Comparison of ENCODE assay signal across 8 cellular contexts in the genomic region with DNA sequence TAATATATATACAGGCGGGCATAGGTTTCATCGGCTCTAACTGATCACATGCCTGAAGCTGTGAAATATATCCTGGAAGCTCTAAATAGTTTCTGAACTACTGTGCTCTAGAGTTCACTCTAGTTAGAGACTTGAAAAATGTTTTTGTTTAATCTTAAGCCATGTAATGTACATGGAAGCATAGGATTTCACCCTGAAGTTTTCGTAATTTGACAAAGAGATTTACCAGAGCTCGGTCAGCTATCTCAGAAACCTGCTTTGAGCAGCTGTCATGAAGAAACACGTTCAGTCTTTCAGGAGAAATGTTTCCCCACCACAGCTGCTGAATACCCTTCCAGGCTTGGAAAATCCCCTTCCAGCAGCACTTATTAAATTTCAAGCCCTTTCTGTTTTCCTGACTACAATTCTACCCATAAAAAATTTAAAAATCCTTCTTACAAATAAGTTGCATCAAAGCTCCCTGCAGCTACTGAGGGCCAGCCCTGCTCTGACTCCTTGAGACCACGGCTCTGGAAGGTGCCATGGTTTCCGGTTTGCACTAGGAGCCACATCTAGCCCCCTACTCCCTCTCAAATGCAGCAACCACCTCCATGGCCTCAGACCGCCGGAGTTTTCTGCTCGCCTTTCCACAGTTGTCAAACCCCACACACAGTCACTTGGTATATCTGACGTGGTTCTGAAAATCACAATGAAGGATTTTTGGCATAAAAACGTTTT. TPM values are rescaled to one million over a fixed set of nuclear protein-coding genes. Genes with fewer than 3 reads are reported as not detected.
DNase-seq lines count a peak whose midpoint lies in the region; ATAC-seq lines count a peak whose summit lies in the region.

No MANE protein-coding gene starts in this region.

- H3K9me3 Mint-ChIP-seq in activated T-cell treated with anti-CD3 and anti-CD28 coated beads, Interleukin-2, amount 50 U/mL, for 4 hours = no peaks in the 10 kb centered on the region
- no peaks in the 10 kb centered on the region for H3K9me3 Mint-ChIP-seq in activated CD4-positive, alpha-beta memory T cell treated with anti-CD3 and anti-CD28 coated beads, Interleukin-2, amount 10 ng/mL, durations not matched to agents 7 days and 5 days
- H3K9me3 Mint-ChIP-seq in immature natural killer cell = no peaks in the 10 kb centered on the region

- ATAC-seq in activated T-cell treated with anti-CD3 and anti-CD28 coated beads, Interleukin-2, amount 50 U/mL, for 4 hours = peak in 1 of 2 donors; percentile 14
- no peak for ATAC-seq in HG03469 (IDR thresholded peaks at IDR 0.05; ENCODE audit: unreplicated experiment)

- CTCF ChIA-PET in activated CD4-positive, alpha-beta memory T cell treated with anti-CD3 and anti-CD28 coated beads, Interleukin-2, amount 10 ng/mL, durations not matched to agents 7 days and 5 days (lab: Charles Lee) = interaction anchor here (0.6 to 3.0 kb wide), 12 partner anchors 10 to 1313 kb away, joined by 3 to 23 read pairs (median 3); a partner anchor contains a TSS

- H3K27me3 Mint-ChIP-seq in activated T-cell treated with anti-CD3 and anti-CD28 coated beads, Interleukin-2, amount 50 U/mL, for 4 hours (ENCODE audit: low read depth) = no peaks in the 10 kb centered on the region
- no peaks in the 10 kb centered on the region for H3K27me3 Mint-ChIP-seq in activated CD4-positive, alpha-beta memory T cell treated with anti-CD3 and anti-CD28 coated beads, Interleukin-2, amount 10 ng/mL, durations not matched to agents 7 days and 5 days
- H3K27me3 Mint-ChIP-seq in immature natural killer cell (ENCODE audit: low read depth in 3 of 3) = peaks cover 7 to 12% (median 12%) of the 10 kb centered on the region in 3 donors

- DNase-seq in activated T-cell treated with anti-CD3 and anti-CD28 coated beads, Interleukin-2, amount 50 U/mL, for 4 hours = no peak
- DNase-seq in activated T-cell treated with anti-CD3 and anti-CD28 coated beads for 4 hours (no peak), immature natural killer cell (peak in 1 of 3 donors; percentile 8), AG08395 (ENCODE audit: low spot score) (no peak), head of caudate nucleus (no peak)
- no peak for DNase-seq in activated CD4-positive, alpha-beta memory T cell treated with anti-CD3 and anti-CD28 coated beads, Interleukin-2, amount 10 ng/mL, durations not matched to agents 7 days and 5 days

- H3K4me1 Mint-ChIP-seq in activated T-cell treated with anti-CD3 and anti-CD28 coated beads, Interleukin-2, amount 50 U/mL, for 4 hours (ENCODE audit: low read depth) = peaks cover 36% of the 10 kb centered on the region
- peaks cover 43% of the 10 kb centered on the region for H3K4me1 Mint-ChIP-seq in activated CD4-positive, alpha-beta memory T cell treated with anti-CD3 and anti-CD28 coated beads, Interleukin-2, amount 10 ng/mL, durations not matched to agents 7 days and 5 days
- peaks cover 30 to 31% of the 10 kb centered on the region in 2 donors for H3K4me1 Mint-ChIP-seq in immature natural killer cell

- POLR2A ChIA-PET in activated CD4-positive, alpha-beta memory T cell treated with anti-CD3 and anti-CD28 coated beads, Interleukin-2, amount 10 ng/mL, durations not matched to agents 7 days and 5 days (lab: Charles Lee) = interaction anchor here (0.8 to 4.0 kb wide), 14 partner anchors 8 to 1039 kb away, joined by 3 to 35 read pairs (median 4); a partner anchor contains a TSS

- peak overlapping the region; percentile 0 for H3K27ac ChIP-seq in temporal lobe (ENCODE audit: low read depth, low read length)

- H3K27ac Mint-ChIP-seq in activated CD4-positive, alpha-beta memory T cell treated with anti-CD3 and anti-CD28 coated beads, Interleukin-2, amount 10 ng/mL, durations not matched to agents 7 days and 5 days = peak overlapping the region; percentile 78
- peak overlapping the region; percentile 97 to 99 (median 98) for H3K27ac Mint-ChIP-seq in immature natural killer cell

- intact Hi-C loops in head of caudate nucleus (cut with DNase I) = no loop called here

- peak overlapping the region; percentile 74 for H3K4me3 Mint-ChIP-seq in activated T-cell treated with anti-CD3 and anti-CD28 coated beads, Interleukin-2, amount 50 U/mL, for 4 hours
- peak overlapping the region; percentile 43 for H3K4me3 Mint-ChIP-seq in activated CD4-positive, alpha-beta memory T cell treated with anti-CD3 and anti-CD28 coated beads, Interleukin-2, amount 10 ng/mL, durations not matched to agents 7 days and 5 days
- peak overlapping the region; percentile 81 to 90 (median 86) for H3K4me3 Mint-ChIP-seq in immature natural killer cell

- peaks cover 8% of the 10 kb centered on the region for H3K36me3 Mint-ChIP-seq in activated T-cell treated with anti-CD3 and anti-CD28 coated beads, Interleukin-2, amount 50 U/mL, for 4 hours (ENCODE audit: insufficient read depth)
- peaks cover 54% of the 10 kb centered on the region for H3K36me3 Mint-ChIP-seq in activated CD4-positive, alpha-beta memory T cell treated with anti-CD3 and anti-CD28 coated beads, Interleukin-2, amount 10 ng/mL, durations not matched to agents 7 days and 5 days (ENCODE audit: low read depth)
- H3K36me3 Mint-ChIP-seq in immature natural killer cell = peaks cover 0 to 8% (median 7%) of the 10 kb centered on the region in 3 donors

RNA-seq across cellular contexts. Expression of a gene that starts 29.9 kb away (rescaled TPM):
- 10 to 100 TPM; 18.1 to 21.9 (median 21.6) TPM for total RNA-seq in activated T-cell treated with anti-CD3 and anti-CD28 coated beads, Interleukin-2, amount 50 U/mL, for 4 hours
- 100 to 1,000 TPM; 117 to 125 TPM for total RNA-seq in activated CD4-positive, alpha-beta memory T cell treated with anti-CD3 and anti-CD28 coated beads, Interleukin-2, amount 10 ng/mL, durations not matched to agents 7 days and 5 days
- polyA plus RNA-seq in immature natural killer cell = 10 to 100 TPM; 38.2 to 49.0 (median 47.7) TPM
- 3.7 TPM for total RNA-seq in temporal lobe

RNA-seq across cellular contexts. Expression of a gene that starts 56.6 kb away (rescaled TPM):
- total RNA-seq in activated T-cell treated with anti-CD3 and anti-CD28 coated beads, Interleukin-2, amount 50 U/mL, for 4 hours = 10 to 100 TPM; 28.9 to 41.4 (median 39.3) TPM
- 10 to 100 TPM; 27.6 to 29.1 TPM for total RNA-seq in activated CD4-positive, alpha-beta memory T cell treated with anti-CD3 and anti-CD28 coated beads, Interleukin-2, amount 10 ng/mL, durations not matched to agents 7 days and 5 days
- polyA plus RNA-seq in immature natural killer cell = 10 to 100 TPM in 2 of 3 donors, 1 to 10 TPM in 1; 8.0 to 20.3 (median 12.6) TPM
- 57.8 TPM for total RNA-seq in temporal lobe

Comparison
In these comparisons a context has a peak if more than half of its experiments do, and no peak if none do; other contexts are left out.
1. RNA of a gene that starts 29.9 kb away (total RNA-seq): 117 to 125 TPM in activated CD4-positive, alpha-beta memory T cell treated with anti-CD3 and anti-CD28 coated beads, Interleukin-2, amount 10 ng/mL, durations not matched to agents 7 days and 5 days; 18.1 to 21.9 TPM in activated T-cell treated with anti-CD3 and anti-CD28 coated beads, Interleukin-2, amount 50 U/mL, for 4 hours and 3.7 TPM in temporal lobe (single experiment); every median in the first group is over 4 times any median in the second.
2. Peak in every context shown above with its lines, with median percentiles within 50 percentile points of each other: H3K4me3 Mint-ChIP-seq.